Comparison of ENCODE assay signal across 10 cellular contexts in genomic region chr22:37744589-37744988, GRCh38. TPM values are rescaled to one million over a fixed set of nuclear protein-coding genes. Genes with fewer than 3 reads are reported as not detected.
DNase-seq lines count a peak whose midpoint lies in the region; ATAC-seq and TF ChIP-seq lines count a peak whose summit lies in the region.
"Had no signal": no experiment of that assay in that cellular context is flagged by ENCODE, and none has a peak within 500 bp of the region (broad histone marks: within the 10 kb centered on the region; RNA-seq: fewer than 3 reads in every experiment).

No MANE protein-coding gene starts in this region.

- intact Hi-C loops in natural killer cell (cut with micrococcal nuclease): no loop called here

- ATAC-seq in CD4-positive, CD25-positive, alpha-beta regulatory T cell (ENCODE audit: low read depth in 2 of 2): no peak
- ATAC-seq in natural killer cell (no peak), HG02588 (IDR thresholded peaks at IDR 0.05; ENCODE audit: unreplicated experiment) (no peak)

- no peaks in the 10 kb centered on the region for H3K36me3 ChIP-seq in CD4-positive, CD25-positive, alpha-beta regulatory T cell (ENCODE audit: control insufficient read depth, insufficient read depth, low read length)

- H3K27ac ChIP-seq in CD4-positive, CD25-positive, alpha-beta regulatory T cell (ENCODE audit: insufficient read depth, low read length, poor library complexity, severe bottlenecking): no peak overlapping the region
- H3K27ac ChIP-seq: SJCRH30 had no signal

- peaks cover 29% of the 10 kb centered on the region for H3K4me1 ChIP-seq in CD4-positive, CD25-positive, alpha-beta regulatory T cell (ENCODE audit: control insufficient read depth, insufficient read depth, low read length, poor library complexity, severe bottlenecking)

- H3K4me1 Mint-ChIP-seq in CD4-positive, CD25-positive, alpha-beta regulatory T cell: peaks cover 0 to 34% (median 21%) of the 10 kb centered on the region in 4 donors
- H3K4me1 Mint-ChIP-seq in activated naive CD8-positive, alpha-beta T cell treated with anti-CD3 and anti-CD28 coated beads for 36 hours: peaks cover 40% of the 10 kb centered on the region
- H3K4me1 Mint-ChIP-seq in natural killer cell: peaks cover 12 to 29% of the 10 kb centered on the region in 2 donors

- H3K4me3 ChIP-seq in CD4-positive, CD25-positive, alpha-beta regulatory T cell (ENCODE audit: low read depth, low read length): no peak overlapping the region

- H3K36me3 Mint-ChIP-seq in CD4-positive, CD25-positive, alpha-beta regulatory T cell: no peaks in the 10 kb centered on the region
- peaks cover 5% of the 10 kb centered on the region for H3K36me3 Mint-ChIP-seq in activated naive CD8-positive, alpha-beta T cell treated with anti-CD3 and anti-CD28 coated beads for 36 hours
- H3K36me3 Mint-ChIP-seq in natural killer cell: no peaks in the 10 kb centered on the region

- H3K27me3 ChIP-seq in CD4-positive, CD25-positive, alpha-beta regulatory T cell (ENCODE audit: control insufficient read depth, insufficient read depth, low read length): no peaks in the 10 kb centered on the region

- no peak for DNase-seq in CD4-positive, CD25-positive, alpha-beta regulatory T cell
- DNase-seq in activated naive CD8-positive, alpha-beta T cell treated with anti-CD3 and anti-CD28 coated beads for 36 hours: no peak
- no peak for DNase-seq in natural killer cell
- no peak for DNase-seq in NCI-H510A (lab: John Stamatoyannopoulos, UW)
- DNase-seq in cerebellar nuclear complex (lab: John Stamatoyannopoulos, UW): no peak
- DNase-seq: KG1, NCI-H345, SJCRH30 had no signal

- H3K27me3 Mint-ChIP-seq in CD4-positive, CD25-positive, alpha-beta regulatory T cell: no peaks in the 10 kb centered on the region
- H3K27me3 Mint-ChIP-seq in activated naive CD8-positive, alpha-beta T cell treated with anti-CD3 and anti-CD28 coated beads for 36 hours: no peaks in the 10 kb centered on the region
- peaks cover 0 to 3% of the 10 kb centered on the region in 2 donors for H3K27me3 Mint-ChIP-seq in natural killer cell (ENCODE audit: low read depth in 2 of 2)

- peak; percentile 30 for TF ChIP-seq CTCF in GM12873 (IDR thresholded peaks at IDR 0.05; ENCODE audit: insufficient read depth, low read depth, low read length, missing control alignments)
- no peak for TF ChIP-seq CTCF in natural killer cell (IDR thresholded peaks at IDR 0.05)

- no peak overlapping the region for H3K27ac Mint-ChIP-seq in CD4-positive, CD25-positive, alpha-beta regulatory T cell
- H3K27ac Mint-ChIP-seq in activated naive CD8-positive, alpha-beta T cell treated with anti-CD3 and anti-CD28 coated beads for 36 hours: no peak overlapping the region
- peak overlapping the region in 1 of 2 donors; percentile 71 for H3K27ac Mint-ChIP-seq in natural killer cell

- no peaks in the 10 kb centered on the region for H3K9me3 Mint-ChIP-seq in CD4-positive, CD25-positive, alpha-beta regulatory T cell
- no peaks in the 10 kb centered on the region for H3K9me3 Mint-ChIP-seq in activated naive CD8-positive, alpha-beta T cell treated with anti-CD3 and anti-CD28 coated beads for 36 hours
- H3K9me3 Mint-ChIP-seq in natural killer cell: no peaks in the 10 kb centered on the region

- H3K9me3 ChIP-seq in CD4-positive, CD25-positive, alpha-beta regulatory T cell (ENCODE audit: control insufficient read depth in 2 of 2, low read length in 2 of 2): no peaks in the 10 kb centered on the region
- H3K9me3 ChIP-seq: SJCRH30 had no signal

- peak overlapping the region; percentile 94 to 98 (median 96) for H3K4me3 Mint-ChIP-seq in CD4-positive, CD25-positive, alpha-beta regulatory T cell
- peak overlapping the region; percentile 84 for H3K4me3 Mint-ChIP-seq in activated naive CD8-positive, alpha-beta T cell treated with anti-CD3 and anti-CD28 coated beads for 36 hours
- peak overlapping the region; percentile 89 for H3K4me3 Mint-ChIP-seq in natural killer cell

RNA-seq across cellular contexts. Expression of gene TRIOBP, which starts 47.7 kb away (rescaled TPM):
- 24.8 TPM for total RNA-seq in CD4-positive, CD25-positive, alpha-beta regulatory T cell
- polyA plus RNA-seq in CD4-positive, CD25-positive, alpha-beta regulatory T cell: 10 to 100 TPM; 10.9 to 19.2 (median 13.1) TPM
- 10 to 100 TPM; 19.7 to 20.8 TPM for total RNA-seq in activated naive CD8-positive, alpha-beta T cell treated with anti-CD3 and anti-CD28 coated beads for 36 hours
- 10 to 100 TPM; 25.1 to 38.5 (median 25.8) TPM for total RNA-seq in natural killer cell

RNA-seq across cellular contexts. Expression of gene NOL12, which starts 58.4 kb away (rescaled TPM):
- total RNA-seq in CD4-positive, CD25-positive, alpha-beta regulatory T cell: 38.2 TPM
- polyA plus RNA-seq in CD4-positive, CD25-positive, alpha-beta regulatory T cell: 10 to 100 TPM; 33.7 to 46.9 (median 41.2) TPM
- 10 to 100 TPM; 50.0 to 50.8 TPM for total RNA-seq in activated naive CD8-positive, alpha-beta T cell treated with anti-CD3 and anti-CD28 coated beads for 36 hours
- total RNA-seq in natural killer cell: 10 to 100 TPM; 28.0 to 45.1 (median 39.0) TPM
